ENCODE assay signal across 25 cellular contexts in the genomic region with DNA sequence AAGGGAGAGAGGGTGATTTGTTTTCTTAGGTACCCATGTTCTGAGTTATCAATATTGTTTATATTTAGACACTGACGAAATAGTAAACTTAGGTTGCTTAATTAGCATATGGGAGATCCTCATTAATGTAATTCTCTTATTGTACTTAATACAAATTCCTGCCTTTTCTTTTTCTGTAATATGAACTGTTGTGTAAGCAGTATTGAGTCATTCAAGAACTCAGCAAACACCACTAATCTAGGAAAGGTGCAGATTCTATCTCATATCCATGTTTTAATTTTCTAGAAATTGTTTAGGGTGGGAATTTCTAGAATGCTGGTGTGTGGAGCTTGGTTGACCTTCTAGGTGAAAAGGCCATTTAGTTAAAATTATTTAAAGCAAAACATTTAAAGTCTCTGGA.
"Had no signal": no experiment of that assay in that cellular context is flagged by ENCODE, and none has a peak within 500 bp of the region (broad histone marks: within the 10 kb centered on the region; RNA-seq: fewer than 3 reads in every experiment).

No MANE protein-coding gene starts in this region.

- FAIRE-seq: colon, endothelial cell of umbilical vein, kidney had no signal

- H3K27me3 Mint-ChIP-seq: activated CD4-positive, alpha-beta memory T cell treated with anti-CD3 and anti-CD28 coated beads, Interleukin-2, amount 10 ng/mL, durations not matched to agents 7 days and 5 days; activated CD4-positive, alpha-beta T cell treated with anti-CD3 and anti-CD28 coated beads, Interleukin-2, amount 10 ng/mL, durations not matched to agents 24 days and 14 days; activated naive CD4-positive, alpha-beta T cell treated with anti-CD3 and anti-CD28 coated beads, Interleukin-2, amount 10 ng/mL, durations not matched to agents 7 days and 5 days; brain; naive thymus-derived CD8-positive, alpha-beta T cell; stimulated activated memory B cell treated with anti-CD40 and anti-IgM and Interleukin-4, amounts not matched to agents 10 μg/mL and 1 μg/mL and 100 μg/mL, for 72 hours; T-cell had no signal

- ATAC-seq: activated CD4-positive, CD25-positive, alpha-beta regulatory T cell treated with anti-CD3 and anti-CD28 coated beads, Interleukin-2, amount 50 U/mL, for 24 hours; heart left ventricle; left lung; naive thymus-derived CD8-positive, alpha-beta T cell; stimulated activated memory B cell treated with anti-CD40 and anti-IgM and Interleukin-4, amounts not matched to agents 10 μg/mL and 1 μg/mL and 100 μg/mL, for 72 hours; T-cell had no signal

- H3K36me3 ChIP-seq: esophagus muscularis mucosa, heart left ventricle, left lung, right lobe of liver, uterus had no signal

- H3K9me3 Mint-ChIP-seq: activated CD4-positive, alpha-beta memory T cell treated with anti-CD3 and anti-CD28 coated beads, Interleukin-2, amount 10 ng/mL, durations not matched to agents 7 days and 5 days; activated CD4-positive, alpha-beta T cell treated with anti-CD3 and anti-CD28 coated beads, Interleukin-2, amount 10 ng/mL, durations not matched to agents 24 days and 14 days; activated naive CD4-positive, alpha-beta T cell treated with anti-CD3 and anti-CD28 coated beads, Interleukin-2, amount 10 ng/mL, durations not matched to agents 7 days and 5 days; naive thymus-derived CD8-positive, alpha-beta T cell; T-cell; T-helper 2 cell treated with Interferon-gamma antibody and Interleukin-4, amounts not matched to agents 5 μg/mL and 100 μg/mL, for 36 hours had no signal

- DNase-seq: activated CD4-positive, alpha-beta memory T cell treated with anti-CD3 and anti-CD28 coated beads, Interleukin-2, amount 10 ng/mL, durations not matched to agents 7 days and 5 days; activated CD4-positive, alpha-beta T cell treated with anti-CD3 and anti-CD28 coated beads, Interleukin-2, amount 10 ng/mL, durations not matched to agents 24 days and 14 days; activated effector memory CD4-positive, alpha-beta T cell treated with anti-CD3 and anti-CD28 coated beads, Interleukin-2, amount 50 U/mL, for 16 hours; activated naive CD4-positive, alpha-beta T cell treated with anti-CD3 and anti-CD28 coated beads, Interleukin-2, amount 10 ng/mL, durations not matched to agents 7 days and 5 days; anterior cingulate cortex; caudate nucleus; effector memory CD4-positive, alpha-beta T cell; heart left ventricle; kidney; left lung; naive thymus-derived CD8-positive, alpha-beta T cell; right lobe of liver; T-cell; testis; uterus had no signal

- H3K27ac Mint-ChIP-seq: activated CD4-positive, alpha-beta memory T cell treated with anti-CD3 and anti-CD28 coated beads, Interleukin-2, amount 10 ng/mL, durations not matched to agents 7 days and 5 days; activated CD4-positive, alpha-beta T cell treated with anti-CD3 and anti-CD28 coated beads, Interleukin-2, amount 10 ng/mL, durations not matched to agents 24 days and 14 days; activated naive CD4-positive, alpha-beta T cell treated with anti-CD3 and anti-CD28 coated beads, Interleukin-2, amount 10 ng/mL, durations not matched to agents 7 days and 5 days; stimulated activated memory B cell treated with anti-CD40 and anti-IgM and Interleukin-4, amounts not matched to agents 10 μg/mL and 1 μg/mL and 100 μg/mL, for 72 hours; T-helper 2 cell treated with Interferon-gamma antibody and Interleukin-4, amounts not matched to agents 5 μg/mL and 100 μg/mL, for 36 hours had no signal

- H3K9ac ChIP-seq: parathyroid adenoma had no signal

- H3K9me3 ChIP-seq: esophagus muscularis mucosa, heart left ventricle, left lung, right lobe of liver, testis, uterus had no signal

- H3K4me3 Mint-ChIP-seq: activated CD4-positive, alpha-beta memory T cell treated with anti-CD3 and anti-CD28 coated beads, Interleukin-2, amount 10 ng/mL, durations not matched to agents 7 days and 5 days; activated naive CD4-positive, alpha-beta T cell treated with anti-CD3 and anti-CD28 coated beads, Interleukin-2, amount 10 ng/mL, durations not matched to agents 7 days and 5 days; brain; stimulated activated memory B cell treated with anti-CD40 and anti-IgM and Interleukin-4, amounts not matched to agents 10 μg/mL and 1 μg/mL and 100 μg/mL, for 72 hours; T-cell had no signal

- H3K4me3 ChIP-seq: esophagus muscularis mucosa, heart left ventricle, left lung, lung, right lobe of liver, skin epidermis, testis, uterus had no signal

- H3K36me3 Mint-ChIP-seq: activated naive CD4-positive, alpha-beta T cell treated with anti-CD3 and anti-CD28 coated beads, Interleukin-2, amount 10 ng/mL, durations not matched to agents 7 days and 5 days had no signal

- H3K27ac ChIP-seq: esophagus muscularis mucosa, heart left ventricle, left lung, parathyroid adenoma, right lobe of liver, skin epidermis, testis, uterus had no signal

- H3K27me3 ChIP-seq: esophagus muscularis mucosa, heart left ventricle, left lung, right lobe of liver, testis, uterus had no signal

- H2AFZ ChIP-seq: parathyroid adenoma had no signal

- H3K4me1 ChIP-seq: uterus had no signal
